ENCODE assay signal across 16 cellular contexts in genomic region chr2:180677928-180678327, GRCh38.
DNase-seq lines count a peak whose midpoint lies in the region; ATAC-seq and TF ChIP-seq lines count a peak whose summit lies in the region.
"Had no signal": no experiment of that assay in that cellular context is flagged by ENCODE, and none has a peak within 500 bp of the region (broad histone marks: within the 10 kb centered on the region; RNA-seq: fewer than 3 reads in every experiment).

No MANE protein-coding gene starts in this region.

- H3K27me3 Mint-ChIP-seq in MCF 10A (ENCODE audit: insufficient read depth, unreplicated experiment), result no peaks in the 10 kb centered on the region

- H3K9me3 Mint-ChIP-seq in MCF 10A (ENCODE audit: unreplicated experiment), result no peaks in the 10 kb centered on the region
- H3K9me3 Mint-ChIP-seq: CD8-positive, alpha-beta memory T cell had no signal

- no peaks in the 10 kb centered on the region for H3K9me3 ChIP-seq in breast epithelium
- H3K9me3 ChIP-seq in RWPE2 (ENCODE audit: severe bottlenecking), result no peaks in the 10 kb centered on the region
- H3K9me3 ChIP-seq: BLaER1, Caco-2 had no signal

- no TSS peak for BruUV-seq in MCF 10A (replicated peaks; lab: Mats Ljungman, UMichigan)

- peak; percentile 46 for DNase-seq in MCF 10A (ENCODE audit: unreplicated experiment)
- DNase-seq in breast epithelium (ENCODE audit: low spot score in 2 of 2), result no peak
- DNase-seq in RWPE2 (ENCODE audit: low spot score), result no peak
- DNase-seq in epithelial cell of prostate (ENCODE audit: low read depth, low spot score), result no peak
- DNase-seq in left lobe of liver (ENCODE audit: low spot score), result no peak
- no peak for DNase-seq in NCI-H2081 treated with DMSO at 0.1 percent for 48 hours (lab: John Stamatoyannopoulos, UW)
- DNase-seq in UCSD-AML1 (lab: John Stamatoyannopoulos, UW; ENCODE audit: unreplicated experiment), result no peak
- no peak for DNase-seq in OCI-M1 (lab: John Stamatoyannopoulos, UW)
- DNase-seq: AML-193; Caco-2; CD8-positive, alpha-beta memory T cell; DND-41; GDM1; HCEC 1CT had no signal

- H3K36me3 Mint-ChIP-seq in MCF 10A (ENCODE audit: insufficient read depth, unreplicated experiment), result no peaks in the 10 kb centered on the region
- H3K36me3 Mint-ChIP-seq: CD8-positive, alpha-beta memory T cell had no signal

- ATAC-seq in RWPE2 (ENCODE audit: low read depth) (peak; percentile 72; the same call in 2 of the 3 replicates), left lobe of liver (peak; percentile 61)

- H3K4me3 Mint-ChIP-seq in MCF 10A (ENCODE audit: unreplicated experiment), result no peak overlapping the region
- H3K4me3 Mint-ChIP-seq: CD8-positive, alpha-beta memory T cell had no signal

- H3K27ac Mint-ChIP-seq in MCF 10A (ENCODE audit: low read depth, unreplicated experiment), result peak overlapping the region; percentile 93
- H3K27ac Mint-ChIP-seq: CD8-positive, alpha-beta memory T cell had no signal

- POLR2A ChIA-PET in MCF 10A (lab: Yijun Ruan, JAX), result interaction anchor here (1.0 to 2.4 kb wide), 8 partner anchors 15 to 311 kb away, joined by 3 to 18 read pairs (median 6); no protein-coding TSS in a partner anchor

- H3K4me1 ChIP-seq in breast epithelium, result no peaks in the 10 kb centered on the region
- peaks cover 28% of the 10 kb centered on the region for H3K4me1 ChIP-seq in RWPE2 (ENCODE audit: insufficient read depth, poor library complexity, severe bottlenecking)
- H3K4me1 ChIP-seq: BLaER1, Caco-2 had no signal

- TF ChIP-seq CTCF in MCF 10A (IDR thresholded peaks at IDR 0.05; ENCODE audit: unreplicated experiment) (no peak), breast epithelium (IDR thresholded peaks at IDR 0.05) (no peak), RWPE2 (IDR thresholded peaks at IDR 0.05; ENCODE audit: poor library complexity, severe bottlenecking) (no peak)

- H3K27ac ChIP-seq in breast epithelium, result no peak overlapping the region
- H3K27ac ChIP-seq in RWPE2 (ENCODE audit: poor library complexity, severe bottlenecking), result peak overlapping the region; percentile 69
- H3K27ac ChIP-seq in epithelial cell of prostate, result peak overlapping the region; percentile 72
- H3K27ac ChIP-seq: 22Rv1, BLaER1 had no signal

- no peaks in the 10 kb centered on the region for H3K27me3 ChIP-seq in breast epithelium
- no peaks in the 10 kb centered on the region for H3K27me3 ChIP-seq in RWPE2 (ENCODE audit: insufficient read depth, poor library complexity, severe bottlenecking)
- H3K27me3 ChIP-seq: BLaER1 had no signal

- intact Hi-C loops in MCF 10A (cut with micrococcal nuclease), result no loop called here
- intact Hi-C loops in breast epithelium (cut with DNase I; ENCODE audit: low total_unique reads), result no loop called here

- H3K36me3 ChIP-seq in breast epithelium, result no peaks in the 10 kb centered on the region
- H3K36me3 ChIP-seq in RWPE2 (ENCODE audit: low read depth), result no peaks in the 10 kb centered on the region
- H3K36me3 ChIP-seq: BLaER1 had no signal

- no peak overlapping the region for H3K4me3 ChIP-seq in breast epithelium
- no peak overlapping the region for H3K4me3 ChIP-seq in RWPE2 (ENCODE audit: severe bottlenecking)
- H3K4me3 ChIP-seq: BLaER1 had no signal

- CTCF ChIA-PET in MCF 10A (lab: Yijun Ruan, JAX), result interaction anchor here (1.0 to 2.9 kb wide), 3 partner anchors 16 to 302 kb away, joined by 3 to 13 read pairs (median 5); partner anchors contain the start of gene UBE2E3

- peaks cover 29% of the 10 kb centered on the region for H3K4me1 Mint-ChIP-seq in MCF 10A (ENCODE audit: insufficient read depth, unreplicated experiment)
- H3K4me1 Mint-ChIP-seq: CD8-positive, alpha-beta memory T cell had no signal

- TF ChIP-seq POLR2A in breast epithelium (IDR thresholded peaks at IDR 0.05), result no peak

Comparison
In these comparisons a context has a peak if more than half of its experiments do, and no peak if none do; other contexts are left out.
1. H3K27ac ChIP-seq: peak in RWPE2 (single experiment) and epithelial cell of prostate (single experiment); none in breast epithelium (0 of 2).